25 cellular contexts compared by ENCODE assay signal in genomic region chr17:63987616-63988478, GRCh38. TPM values are rescaled to one million over a fixed set of nuclear protein-coding genes. Genes with fewer than 3 reads are reported as not detected.
A peak's percentile ranks its signal among the peaks of the same experiment; 100 is the strongest.
DNase-seq lines count a peak whose midpoint lies in the region; ATAC-seq and TF ChIP-seq lines count a peak whose summit lies in the region.
"Had no signal": no experiment of that assay in that cellular context is flagged by ENCODE, and none has a peak within 500 bp of the region (broad histone marks: within the 10 kb centered on the region; RNA-seq: fewer than 3 reads in every experiment).

No MANE protein-coding gene starts in this region.

- peaks cover 41% of the 10 kb centered on the region for H3K4me1 Mint-ChIP-seq in activated CD8-positive, alpha-beta memory T cell treated with anti-CD3 and anti-CD28 coated beads, Interleukin-2, amount 10 ng/mL, durations not matched to agents 7 days and 5 days

- H3K27me3 Mint-ChIP-seq in activated CD8-positive, alpha-beta memory T cell treated with anti-CD3 and anti-CD28 coated beads, Interleukin-2, amount 10 ng/mL, durations not matched to agents 7 days and 5 days, result peaks cover 10% of the 10 kb centered on the region
- H3K27me3 Mint-ChIP-seq: activated CD4-positive, alpha-beta memory T cell treated with anti-CD3 and anti-CD28 coated beads for 36 hours had no signal

- H3K9me3 ChIP-seq in spleen, result peaks cover 0 to 2% (median 0%) of the 10 kb centered on the region in 8 donors
- H3K9me3 ChIP-seq: SK-N-SH, upper lobe of left lung had no signal

- no peak overlapping the region for H3K4me3 Mint-ChIP-seq in activated CD8-positive, alpha-beta memory T cell treated with anti-CD3 and anti-CD28 coated beads, Interleukin-2, amount 10 ng/mL, durations not matched to agents 7 days and 5 days
- H3K4me3 Mint-ChIP-seq: activated CD4-positive, alpha-beta memory T cell treated with anti-CD3 and anti-CD28 coated beads for 36 hours; activated naive CD4-positive, alpha-beta T cell treated with anti-CD3 and anti-CD28 coated beads, Interleukin-2, amount 10 ng/mL, durations not matched to agents 7 days and 5 days; activated T-cell treated with anti-CD3 and anti-CD28 coated beads, Interleukin-2, amount 50 U/mL, for 24 hours; B cell; T-helper 2 cell treated with Interferon-gamma antibody and Interleukin-4, amounts not matched to agents 5 μg/mL and 100 μg/mL, for 36 hours; WTC11 had no signal

- peaks cover 33 to 94% (median 72%) of the 10 kb centered on the region in 6 donors for H3K4me1 ChIP-seq in spleen

- no peaks in the 10 kb centered on the region for H3K27me3 ChIP-seq in spleen (replicated peaks in 1 of 7)
- H3K27me3 ChIP-seq: upper lobe of left lung had no signal

- intact Hi-C loops in spleen (cut with DNase I; ENCODE audit: low total_unique reads), result loop anchor here (10.0 kb wide), 1 partner anchor 63 kb away; no protein-coding TSS in a partner anchor

- no peak for DNase-seq in activated CD8-positive, alpha-beta memory T cell treated with anti-CD3 and anti-CD28 coated beads, Interleukin-2, amount 10 ng/mL, durations not matched to agents 7 days and 5 days
- no peak for DNase-seq in activated CD8-positive, alpha-beta memory T cell treated with anti-CD3 and anti-CD28 coated beads, Interleukin-2, amount 50 U/mL, for 4 hours
- peak; percentile 21 for DNase-seq in NCI-H82 treated with DMSO at 0.1 percent for 48 hours (lab: John Stamatoyannopoulos, UW; ENCODE audit: unreplicated experiment)
- DNase-seq in left lobe of liver (ENCODE audit: low spot score), result peak; percentile 37
- peak; percentile 60 for DNase-seq in spleen
- DNase-seq in SIG-M5 treated with dmso at 0.1 percent for 504 hours (lab: John Stamatoyannopoulos, UW; ENCODE audit: unreplicated experiment), result no peak
- DNase-seq in T-helper 9 cell, result no peak
- DNase-seq: activated CD4-positive, alpha-beta memory T cell treated with anti-CD3 and anti-CD28 coated beads for 36 hours; activated naive CD4-positive, alpha-beta T cell treated with anti-CD3 and anti-CD28 coated beads, Interleukin-2, amount 10 ng/mL, durations not matched to agents 7 days and 5 days; activated T-cell treated with anti-CD3 and anti-CD28 coated beads, Interleukin-2, amount 50 U/mL, for 24 hours; amygdala; Calu3; NCI-H1417; SK-N-SH had no signal

- H3K36me3 Mint-ChIP-seq in activated CD8-positive, alpha-beta memory T cell treated with anti-CD3 and anti-CD28 coated beads, Interleukin-2, amount 10 ng/mL, durations not matched to agents 7 days and 5 days, result no peaks in the 10 kb centered on the region
- H3K36me3 Mint-ChIP-seq: activated CD4-positive, alpha-beta memory T cell treated with anti-CD3 and anti-CD28 coated beads for 36 hours; activated naive CD4-positive, alpha-beta T cell treated with anti-CD3 and anti-CD28 coated beads, Interleukin-2, amount 10 ng/mL, durations not matched to agents 7 days and 5 days had no signal

- WGBS in spleen, 5 donors, result 81 to 90% (median 83%) methylated on average over 9 to 13 of the region's 13 CpGs

- TF ChIP-seq CTCF in spleen (IDR thresholded peaks at IDR 0.05 in 8 of 11, conservative IDR thresholded peaks at IDR 0.05 in 3 of 11), result no peak

- no peak overlapping the region for H3K4me3 ChIP-seq in spleen
- H3K4me3 ChIP-seq: upper lobe of left lung had no signal

- CTCF ChIA-PET in activated CD8-positive, alpha-beta memory T cell treated with anti-CD3 and anti-CD28 coated beads, Interleukin-2, amount 10 ng/mL, durations not matched to agents 7 days and 5 days (lab: Charles Lee), result interaction anchor here (0.6 to 4.9 kb wide), 5 partner anchors 33 to 83 kb away, joined by 3 to 36 read pairs (median 3); partner anchors contain the start of genes GH1 and ICAM2

- no peak for ATAC-seq in activated CD8-positive, alpha-beta memory T cell treated with anti-CD3 and anti-CD28 coated beads, Interleukin-2, amount 10 ng/mL, durations not matched to agents 7 days and 5 days
- ATAC-seq in left lobe of liver, result no peak
- ATAC-seq in GM21515 (IDR thresholded peaks at IDR 0.05; ENCODE audit: unreplicated experiment), result no peak

- H3K9me3 Mint-ChIP-seq in activated CD8-positive, alpha-beta memory T cell treated with anti-CD3 and anti-CD28 coated beads, Interleukin-2, amount 10 ng/mL, durations not matched to agents 7 days and 5 days (ENCODE audit: low read depth), result peaks cover 2% of the 10 kb centered on the region

- peak overlapping the region; percentile 11 for H3K27ac Mint-ChIP-seq in activated CD8-positive, alpha-beta memory T cell treated with anti-CD3 and anti-CD28 coated beads, Interleukin-2, amount 10 ng/mL, durations not matched to agents 7 days and 5 days
- H3K27ac Mint-ChIP-seq: activated CD4-positive, alpha-beta memory T cell treated with anti-CD3 and anti-CD28 coated beads for 36 hours; activated naive CD4-positive, alpha-beta T cell treated with anti-CD3 and anti-CD28 coated beads, Interleukin-2, amount 10 ng/mL, durations not matched to agents 7 days and 5 days; activated T-cell treated with anti-CD3 and anti-CD28 coated beads, Interleukin-2, amount 50 U/mL, for 24 hours; B cell; T-helper 2 cell treated with Interferon-gamma antibody and Interleukin-4, amounts not matched to agents 5 μg/mL and 100 μg/mL, for 36 hours had no signal

- no peaks in the 10 kb centered on the region for H3K36me3 ChIP-seq in spleen
- H3K36me3 ChIP-seq: upper lobe of left lung had no signal

- H3K27ac ChIP-seq in spleen, result peak overlapping the region in 6 of 8 donors; percentile 22 to 75 (median 52)

- TF ChIP-seq POLR2A in spleen (IDR thresholded peaks at IDR 0.05), result no peak

RNA-seq across cellular contexts. Expression of gene PRR29, which starts 10.3 kb away (rescaled TPM):
- total RNA-seq in activated CD8-positive, alpha-beta memory T cell treated with anti-CD3 and anti-CD28 coated beads, Interleukin-2, amount 10 ng/mL, durations not matched to agents 7 days and 5 days, result 1 to 10 TPM; 1.5 to 3.3 TPM
- 0.18 TPM for total RNA-seq in left lobe of liver
- 1 to 10 TPM; 1.6 to 9.1 (median 3.5) TPM for total RNA-seq in spleen
- polyA plus RNA-seq in spleen, result 1 to 10 TPM in 1 of 3 donors, under 1 TPM in 2; 0.65 to 3.6 (median 0.73) TPM
- total RNA-seq: B cell, bronchial epithelial cell, MCF 10A had no signal

RNA-seq across cellular contexts. Expression of gene SCN4A, which starts 15.1 kb away (rescaled TPM):
- total RNA-seq in activated CD8-positive, alpha-beta memory T cell treated with anti-CD3 and anti-CD28 coated beads, Interleukin-2, amount 10 ng/mL, durations not matched to agents 7 days and 5 days, result under 1 TPM in 1 of 2 experiments, not detected in 1; 0.02 TPM
- total RNA-seq in left lobe of liver (0.10 TPM), spleen (1 to 10 TPM in 5 of 7 donors, under 1 TPM in 2; 0.54 to 4.0 (median 1.3) TPM)
- under 1 TPM; 0.14 to 0.70 (median 0.26) TPM for polyA plus RNA-seq in spleen
- total RNA-seq: Calu3, MCF 10A, renal cortical epithelial cell had no signal
- polyA plus RNA-seq: fibroblast of lung, SK-N-SH had no signal

RNA-seq across cellular contexts. Expression of gene ICAM2, which starts 32.6 kb away (rescaled TPM):
- 10 to 100 TPM; 39.0 to 40.6 TPM for total RNA-seq in activated CD8-positive, alpha-beta memory T cell treated with anti-CD3 and anti-CD28 coated beads, Interleukin-2, amount 10 ng/mL, durations not matched to agents 7 days and 5 days
- total RNA-seq in left lobe of liver (5.3 TPM), spleen (100 to 1,000 TPM; 136 to 412 (median 275) TPM)
- polyA plus RNA-seq in spleen, result 100 to 1,000 TPM in 1 of 3 donors, 10 to 100 TPM in 2; 79.2 to 108 (median 86.7) TPM
- total RNA-seq: MCF 10A had no signal

RNA-seq across cellular contexts. Expression of gene CD79B, which starts 55.7 kb away (rescaled TPM):
- total RNA-seq in activated CD8-positive, alpha-beta memory T cell treated with anti-CD3 and anti-CD28 coated beads, Interleukin-2, amount 10 ng/mL, durations not matched to agents 7 days and 5 days, result 10 to 100 TPM; 15.0 to 19.1 TPM
- total RNA-seq in left lobe of liver, result 0.81 TPM
- total RNA-seq in spleen, result 100 to 1,000 TPM; 149 to 226 (median 192) TPM
- 100 to 1,000 TPM; 386 to 659 (median 624) TPM for polyA plus RNA-seq in spleen
- total RNA-seq: bronchial epithelial cell, Calu3, Daoy, H4, MCF 10A, renal cortical epithelial cell had no signal

Comparison
In these comparisons a context has a peak if more than half of its experiments do, and no peak if none do; other contexts are left out.
1. DNase-seq: peak in NCI-H82 treated with DMSO at 0.1 percent for 48 hours (single experiment), left lobe of liver (single experiment) and spleen (single experiment); none in activated CD8-positive, alpha-beta memory T cell treated with anti-CD3 and anti-CD28 coated beads, Interleukin-2, amount 10 ng/mL, durations not matched to agents 7 days and 5 days (single experiment), activated CD8-positive, alpha-beta memory T cell treated with anti-CD3 and anti-CD28 coated beads, Interleukin-2, amount 50 U/mL, for 4 hours (single experiment), SIG-M5 treated with dmso at 0.1 percent for 504 hours (single experiment) and T-helper 9 cell (single experiment).